29 cellular contexts compared by ENCODE assay signal in the genomic region with DNA sequence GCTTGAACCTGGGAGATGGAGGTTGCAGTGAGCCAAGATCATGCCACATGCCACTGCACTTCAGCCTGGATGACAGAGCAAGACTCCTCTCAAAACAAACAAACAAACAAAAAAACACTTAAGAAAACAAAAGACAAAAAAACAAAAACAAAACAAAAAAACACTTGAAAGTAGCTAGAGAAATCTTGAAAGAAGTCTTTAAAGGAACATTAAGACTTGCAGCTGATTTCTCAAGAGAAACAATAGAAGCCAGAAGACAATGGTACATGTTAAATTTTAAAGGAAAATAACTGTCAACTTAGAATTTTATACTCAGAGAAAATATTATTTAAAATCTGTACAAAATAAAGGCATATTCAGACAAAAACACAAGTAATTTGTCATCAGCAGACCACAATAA.
DNase-seq lines count a peak whose midpoint lies in the region; ATAC-seq, FAIRE-seq and TF ChIP-seq lines count a peak whose summit lies in the region.
"Had no signal": no experiment of that assay in that cellular context is flagged by ENCODE, and none has a peak within 500 bp of the region (broad histone marks: within the 10 kb centered on the region; RNA-seq: fewer than 3 reads in every experiment).

No MANE protein-coding gene starts in this region.

- no peak for TF ChIP-seq POLR2A in HepG2 (IDR thresholded peaks at IDR 0.05; ENCODE audit: insufficient read depth in 1 of 2, low read depth in 2 of 2, low read length in 2 of 2)
- no peak for TF ChIP-seq POLR2A in right lobe of liver (IDR thresholded peaks at IDR 0.05)
- no peak for TF ChIP-seq POLR2A in GM18505 (IDR thresholded peaks at IDR 0.05; ENCODE audit: borderline replicate concordance, extremely low read depth, insufficient read depth, insufficient read length)

- DNase-seq in HepG2 (ENCODE audit: low spot score) (no peak), right lobe of liver (no peak), M059J (ENCODE audit: low read depth) (peak; percentile 38), WTC11 (ENCODE audit: low spot score) (no peak), upper lobe of right lung (no peak), RKO (ENCODE audit: low spot score) (no peak)
- DNase-seq in activated T-helper 1 cell treated with anti-CD3 and anti-CD28 coated beads, Interleukin-12 subunit alpha, Interleukin-12 subunit beta, Interleukin-2, Interleukin-4 antibody, amounts not matched to agents 30 ng/mL and 10 ng/mL and 1 ng/mL, durations not matched to agents 14 hours and 24 hours and 36 hours (ENCODE audit: low spot score), result no peak
- DNase-seq: activated CD4-positive, alpha-beta T cell treated with anti-CD3 and anti-CD28 coated beads, Interleukin-2, amount 50 U/mL, for 48 hours; activated CD8-positive, alpha-beta memory T cell treated with anti-CD3 and anti-CD28 coated beads, Interleukin-2, amount 50 U/mL, for 4 hours; Caco-2; caudate nucleus; dermis blood vessel endothelial cell; H9; mucosa of descending colon; NCI-H1092; NCI-H187; NCI-H526 treated with DMSO at 0.1 percent for 48 hours; retina; stimulated activated CD4-positive, alpha-beta T cell treated with anti-CD3 and anti-CD28 coated beads, Interleukin-4, amount 100 ng/mL, for 1 hour; SW 1271 had no signal

- H3K27ac ChIP-seq in HepG2 (ENCODE audit: extremely low read length, insufficient read depth, low read length) (no peak overlapping the region), right lobe of liver (no peak overlapping the region), upper lobe of right lung (no peak overlapping the region)
- H3K27ac ChIP-seq: ascending aorta; BLaER1 treated with 17β-estradiol and CSF1 and Interleukin-3, amounts not matched to agents 10 nM and 100 nM had no signal

- H3K36me3 ChIP-seq in HepG2 (replicated peaks in 1 of 2; ENCODE audit: control insufficient read depth in 1 of 2, insufficient read depth in 2 of 2, low read length in 2 of 2) (no peaks in the 10 kb centered on the region), right lobe of liver (no peaks in the 10 kb centered on the region), upper lobe of right lung (no peaks in the 10 kb centered on the region)
- H3K36me3 ChIP-seq: ascending aorta had no signal

- no peaks in the 10 kb centered on the region for H3K4me1 Mint-ChIP-seq in WTC11
- H3K4me1 Mint-ChIP-seq in activated T-helper 1 cell treated with anti-CD3 and anti-CD28 coated beads, Interleukin-12 subunit alpha, Interleukin-12 subunit beta, Interleukin-2, Interleukin-4 antibody, amounts not matched to agents 30 ng/mL and 10 ng/mL and 1 ng/mL, durations not matched to agents 14 hours and 24 hours and 36 hours (ENCODE audit: low read depth), result no peaks in the 10 kb centered on the region
- H3K4me1 Mint-ChIP-seq: H9; nephron; stimulated activated memory B cell treated with anti-CD40 and anti-IgM and Interleukin-4, amounts not matched to agents 10 μg/mL and 1 μg/mL and 100 μg/mL, for 72 hours had no signal

- no peaks in the 10 kb centered on the region for H3K27me3 Mint-ChIP-seq in WTC11 (ENCODE audit: low read depth)
- H3K27me3 Mint-ChIP-seq in activated T-helper 1 cell treated with anti-CD3 and anti-CD28 coated beads, Interleukin-12 subunit alpha, Interleukin-12 subunit beta, Interleukin-2, Interleukin-4 antibody, amounts not matched to agents 30 ng/mL and 10 ng/mL and 1 ng/mL, durations not matched to agents 14 hours and 24 hours and 36 hours (ENCODE audit: insufficient read depth), result no peaks in the 10 kb centered on the region
- H3K27me3 Mint-ChIP-seq: stimulated activated memory B cell treated with anti-CD40 and anti-IgM and Interleukin-4, amounts not matched to agents 10 μg/mL and 1 μg/mL and 100 μg/mL, for 72 hours had no signal

- no peak overlapping the region for H3K27ac Mint-ChIP-seq in WTC11
- H3K27ac Mint-ChIP-seq in activated T-helper 1 cell treated with anti-CD3 and anti-CD28 coated beads, Interleukin-12 subunit alpha, Interleukin-12 subunit beta, Interleukin-2, Interleukin-4 antibody, amounts not matched to agents 30 ng/mL and 10 ng/mL and 1 ng/mL, durations not matched to agents 14 hours and 24 hours and 36 hours, result no peak overlapping the region
- H3K27ac Mint-ChIP-seq: activated naive CD4-positive, alpha-beta T cell treated with anti-CD3 and anti-CD28 coated beads, Interleukin-2, amount 50 U/mL, for 72 hours; activated T-helper 2 cell treated with anti-CD3 and anti-CD28 coated beads, Interferon-gamma antibody, Interleukin-2, Interleukin-4, amounts not matched to agents 10 μg/mL and 5 μg/mL and 100 μg/mL, durations not matched to agents 14 hours and 24 hours and 36 hours; H9; nephron; stimulated activated memory B cell treated with anti-CD40 and anti-IgM and Interleukin-4, amounts not matched to agents 10 μg/mL and 1 μg/mL and 100 μg/mL, for 72 hours had no signal

- H3K9me3 ChIP-seq in HepG2 (ENCODE audit: low read length) (peaks cover 8% of the 10 kb centered on the region), right lobe of liver (no peaks in the 10 kb centered on the region), upper lobe of right lung (no peaks in the 10 kb centered on the region)

- BruUV-seq in HepG2 (replicated peaks; lab: Mats Ljungman, UMichigan), result no TSS peak

- peaks cover 13% of the 10 kb centered on the region for H3K36me3 Mint-ChIP-seq in WTC11
- H3K36me3 Mint-ChIP-seq in activated T-helper 1 cell treated with anti-CD3 and anti-CD28 coated beads, Interleukin-12 subunit alpha, Interleukin-12 subunit beta, Interleukin-2, Interleukin-4 antibody, amounts not matched to agents 30 ng/mL and 10 ng/mL and 1 ng/mL, durations not matched to agents 14 hours and 24 hours and 36 hours (ENCODE audit: low read depth), result no peaks in the 10 kb centered on the region
- H3K36me3 Mint-ChIP-seq: activated naive CD4-positive, alpha-beta T cell treated with anti-CD3 and anti-CD28 coated beads, Interleukin-2, amount 50 U/mL, for 72 hours had no signal

- in situ Hi-C loops in HepG2 (cut with HindIII; ENCODE audit: extremely low pct_ligation_motif_present, low pct_unique_long_range_greater_than_20kb), result no loop called here

- TF ChIP-seq EP300 in HepG2 (IDR thresholded peaks at IDR 0.05; ENCODE audit: low read depth in 2 of 2, low read length in 2 of 2) (no peak), HepG2 (CRISPR knock-in tag; IDR thresholded peaks at IDR 0.05; ENCODE audit: borderline replicate concordance) (no peak)

- intact Hi-C loops in HepG2 (cut with micrococcal nuclease; ENCODE audit: unreplicated experiment) (no loop called here), right lobe of liver (cut with DNase I) (no loop called here), upper lobe of right lung (cut with DNase I) (no loop called here)
- intact Hi-C loops in activated T-helper 1 cell treated with anti-CD3 and anti-CD28 coated beads, Interleukin-12 subunit alpha, Interleukin-12 subunit beta, Interleukin-2, Interleukin-4 antibody, amounts not matched to agents 30 ng/mL and 10 ng/mL and 1 ng/mL, durations not matched to agents 14 hours and 24 hours and 36 hours (cut with micrococcal nuclease), result no loop called here

- FAIRE-seq in HepG2 (lab: Jason Lieb, UNC), result no peak
- FAIRE-seq: keratinocyte, urothelium cell line had no signal

- no peak overlapping the region for H3K4me2 ChIP-seq in HepG2 (ENCODE audit: low read depth, low read length)
- H3K4me2 ChIP-seq: BLaER1 treated with 17β-estradiol and CSF1 and Interleukin-3, amounts not matched to agents 10 nM and 100 nM had no signal

- no peak overlapping the region for H3K4me3 Mint-ChIP-seq in WTC11
- no peak overlapping the region for H3K4me3 Mint-ChIP-seq in activated T-helper 1 cell treated with anti-CD3 and anti-CD28 coated beads, Interleukin-12 subunit alpha, Interleukin-12 subunit beta, Interleukin-2, Interleukin-4 antibody, amounts not matched to agents 30 ng/mL and 10 ng/mL and 1 ng/mL, durations not matched to agents 14 hours and 24 hours and 36 hours
- H3K4me3 Mint-ChIP-seq: H9; nephron; stimulated activated memory B cell treated with anti-CD40 and anti-IgM and Interleukin-4, amounts not matched to agents 10 μg/mL and 1 μg/mL and 100 μg/mL, for 72 hours had no signal

- peaks cover 19% of the 10 kb centered on the region for H3K9me3 Mint-ChIP-seq in WTC11
- peaks cover 13% of the 10 kb centered on the region for H3K9me3 Mint-ChIP-seq in activated T-helper 1 cell treated with anti-CD3 and anti-CD28 coated beads, Interleukin-12 subunit alpha, Interleukin-12 subunit beta, Interleukin-2, Interleukin-4 antibody, amounts not matched to agents 30 ng/mL and 10 ng/mL and 1 ng/mL, durations not matched to agents 14 hours and 24 hours and 36 hours

- POLR2A ChIA-PET in HepG2 (lab: Yijun Ruan, JAX), result no interaction called here
- POLR2A ChIA-PET in WTC11 (lab: Charles Lee), result no interaction called here

- ATAC-seq in HepG2 (no peak), right lobe of liver (no peak), WTC11 (no peak), upper lobe of right lung (no peak), GM18505 (IDR thresholded peaks at IDR 0.05; ENCODE audit: unreplicated experiment) (no peak)
- ATAC-seq: activated naive CD4-positive, alpha-beta T cell treated with anti-CD3 and anti-CD28 coated beads, Interleukin-2, amount 50 U/mL, for 72 hours; mucosa of descending colon; stimulated activated memory B cell treated with anti-CD40 and anti-IgM and Interleukin-4, amounts not matched to agents 10 μg/mL and 1 μg/mL and 100 μg/mL, for 72 hours had no signal

- H3K4me1 ChIP-seq in HepG2 (ENCODE audit: insufficient read depth, low read length) (no peaks in the 10 kb centered on the region), right lobe of liver (no peaks in the 10 kb centered on the region), upper lobe of right lung (no peaks in the 10 kb centered on the region)
- H3K4me1 ChIP-seq: ascending aorta; BLaER1 treated with 17β-estradiol and CSF1 and Interleukin-3, amounts not matched to agents 10 nM and 100 nM; Caco-2 had no signal

- H3K27me3 ChIP-seq in HepG2 (ENCODE audit: control insufficient read depth in 1 of 2, insufficient read depth in 2 of 2, low read length in 2 of 2) (no peaks in the 10 kb centered on the region; a peak in 1 of 5 replicates), right lobe of liver (no peaks in the 10 kb centered on the region), upper lobe of right lung (no peaks in the 10 kb centered on the region)
- H3K27me3 ChIP-seq: ascending aorta; BLaER1 treated with 17β-estradiol and CSF1 and Interleukin-3, amounts not matched to agents 10 nM and 100 nM had no signal

- TF ChIP-seq CTCF in HepG2 (CRISPR knock-in tag; IDR thresholded peaks at IDR 0.05) (no peak), right lobe of liver (IDR thresholded peaks at IDR 0.05) (no peak), WTC11 (IDR thresholded peaks at IDR 0.05) (no peak), upper lobe of right lung (IDR thresholded peaks at IDR 0.05) (no peak)

- H4K20me1 ChIP-seq in HepG2 (ENCODE audit: insufficient read depth, low read length), result no peaks in the 10 kb centered on the region
- H4K20me1 ChIP-seq: BLaER1 treated with 17β-estradiol and CSF1 and Interleukin-3, amounts not matched to agents 10 nM and 100 nM had no signal

- CTCF ChIA-PET in HepG2 (lab: Yijun Ruan, JAX; ENCODE audit: low intra/inter-chr PET ratio, low total read pairs) (no interaction called here), WTC11 (lab: Charles Lee) (no interaction called here)

- TF ChIP-seq RAD21 in HepG2 (CRISPR knock-in tag; IDR thresholded peaks at IDR 0.05), result no peak

- no peak overlapping the region for H2AFZ ChIP-seq in HepG2 (ENCODE audit: low read length)

- no peaks in the 10 kb centered on the region for H3K79me2 ChIP-seq in HepG2 (ENCODE audit: insufficient read depth, low read length)

- no peak overlapping the region for H3K4me3 ChIP-seq in HepG2 (replicated peaks in 1 of 3; ENCODE audit: insufficient read depth in 1 of 3, low read depth in 2 of 3, low read length in 3 of 3)
- no peak overlapping the region for H3K4me3 ChIP-seq in right lobe of liver
- no peak overlapping the region for H3K4me3 ChIP-seq in upper lobe of right lung
- H3K4me3 ChIP-seq: ascending aorta; BLaER1 treated with 17β-estradiol and CSF1 and Interleukin-3, amounts not matched to agents 10 nM and 100 nM; mucosa of descending colon had no signal

- no peak overlapping the region for H3K9ac ChIP-seq in HepG2 (ENCODE audit: insufficient read depth, low read depth, low read length)
- H3K9ac ChIP-seq: BLaER1 treated with 17β-estradiol and CSF1 and Interleukin-3, amounts not matched to agents 10 nM and 100 nM had no signal
